In genomic region chr12:92123780-92124707, GRCh38 we compare ENCODE assay signal across 10 cellular contexts. TPM values are rescaled to one million over a fixed set of nuclear protein-coding genes. Genes with fewer than 3 reads are reported as not detected.
DNase-seq lines count a peak whose midpoint lies in the region; ATAC-seq and TF ChIP-seq lines count a peak whose summit lies in the region.
"Had no signal": no experiment of that assay in that cellular context is flagged by ENCODE, and none has a peak within 500 bp of the region (broad histone marks: within the 10 kb centered on the region; RNA-seq: fewer than 3 reads in every experiment).

No MANE protein-coding gene starts in this region.

- H3K27me3 Mint-ChIP-seq in WTC11 (ENCODE audit: low read depth) (no peaks in the 10 kb centered on the region), nephron progenitor cell (ENCODE audit: low read depth, poor library complexity) (peaks cover 2% of the 10 kb centered on the region)
- H3K27me3 Mint-ChIP-seq in naive thymus-derived CD8-positive, alpha-beta T cell = no peaks in the 10 kb centered on the region

- peaks cover 33% of the 10 kb centered on the region for H3K4me1 Mint-ChIP-seq in WTC11
- H3K4me1 Mint-ChIP-seq in naive thymus-derived CD8-positive, alpha-beta T cell = peaks cover 21 to 69% (median 62%) of the 10 kb centered on the region in 4 donors
- no peaks in the 10 kb centered on the region for H3K4me1 Mint-ChIP-seq in nephron progenitor cell

- POLR2A ChIA-PET in WTC11 (lab: Charles Lee) = no interaction called here
- POLR2A ChIA-PET in naive thymus-derived CD8-positive, alpha-beta T cell (lab: Charles Lee) = interaction anchor here (0.5 to 5.6 kb wide), 8 partner anchors 9 to 136 kb away, joined by 3 to 38 read pairs (median 4); partner anchors contain the start of gene BTG1

- H3K9me3 Mint-ChIP-seq in WTC11 (peaks cover 20% of the 10 kb centered on the region), nephron progenitor cell (peaks cover 37% of the 10 kb centered on the region)
- peaks cover 4 to 37% (median 16%) of the 10 kb centered on the region in 9 donors for H3K9me3 Mint-ChIP-seq in naive thymus-derived CD8-positive, alpha-beta T cell

- DNase-seq in GF-D8 (lab: John Stamatoyannopoulos, UW) (peak; percentile 82), WTC11 (ENCODE audit: low spot score) (no peak), cerebellar nuclear complex (lab: John Stamatoyannopoulos, UW) (no peak), nephron progenitor cell (no peak), 8988T (no peak)
- no peak for DNase-seq in naive thymus-derived CD8-positive, alpha-beta T cell
- DNase-seq in stimulated activated CD4-positive, alpha-beta T cell treated with anti-CD3 and anti-CD28 coated beads, Interleukin-2, amount 100 ng/mL, for 24 hours = no peak
- DNase-seq: EL; stimulated activated CD8-positive, alpha-beta memory T cell treated with anti-CD3 and anti-CD28 coated beads, Interleukin-4, amount 100 ng/mL, for 48 hours had no signal

- TF ChIP-seq CTCF in WTC11 (IDR thresholded peaks at IDR 0.05) = no peak
- TF ChIP-seq CTCF in nephron progenitor cell (IDR thresholded peaks at IDR 0.05) = no peak

- H3K36me3 Mint-ChIP-seq in WTC11 (peaks cover 43% of the 10 kb centered on the region), nephron progenitor cell (ENCODE audit: low read depth) (peaks cover 81% of the 10 kb centered on the region)
- peaks cover 18 to 52% (median 26%) of the 10 kb centered on the region in 3 donors for H3K36me3 Mint-ChIP-seq in naive thymus-derived CD8-positive, alpha-beta T cell

- H3K27ac Mint-ChIP-seq in WTC11 = no peak overlapping the region
- H3K27ac Mint-ChIP-seq in naive thymus-derived CD8-positive, alpha-beta T cell = peak overlapping the region in 9 of 10 donors; percentile 10 to 91 (median 66)
- H3K27ac Mint-ChIP-seq in nephron progenitor cell = no peak overlapping the region

- ATAC-seq in HG02759 (IDR thresholded peaks at IDR 0.05; ENCODE audit: unreplicated experiment) (peak; percentile 36), WTC11 (no peak)
- peak in 1 of 2 donors; percentile 18 for ATAC-seq in naive thymus-derived CD8-positive, alpha-beta T cell

- H3K4me3 Mint-ChIP-seq in WTC11 = no peak overlapping the region
- peak overlapping the region in 9 of 10 donors; percentile 22 to 79 (median 40) for H3K4me3 Mint-ChIP-seq in naive thymus-derived CD8-positive, alpha-beta T cell
- no peak overlapping the region for H3K4me3 Mint-ChIP-seq in nephron progenitor cell

- CTCF ChIA-PET in WTC11 (lab: Charles Lee) = no interaction called here

TF ChIP-seq in WTC11, 78 proteins besides CTCF, POLR2A, EP300 and RAD21:
- TF ChIP-seq HMGA2 (CRISPR knock-in tag; IDR thresholded peaks at IDR 0.05) (no peak), GABPB1 (CRISPR knock-in tag; IDR thresholded peaks at IDR 0.05) (peak; percentile 83)

RNA-seq across cellular contexts. Expression of gene BTG1, which starts 21.6 kb away (rescaled TPM):
- total RNA-seq in WTC11 (2021) = 26.7 to 32.0 TPM (median 31.2 TPM) in 3 replicates
- total RNA-seq in naive thymus-derived CD8-positive, alpha-beta T cell = 100 to 1,000 TPM; 537 to 544 TPM
- 100 to 1,000 TPM; 705 to 889 (median 719) TPM for polyA plus RNA-seq in naive thymus-derived CD8-positive, alpha-beta T cell

Comparison
In these comparisons a context has a peak if more than half of its experiments do, and no peak if none do; other contexts are left out.
1. H3K27ac Mint-ChIP-seq: peak in naive thymus-derived CD8-positive, alpha-beta T cell (9 of 10); none in WTC11 (single experiment) and nephron progenitor cell (single experiment).
2. H3K4me3 Mint-ChIP-seq: peak in naive thymus-derived CD8-positive, alpha-beta T cell (9 of 10); none in WTC11 (single experiment) and nephron progenitor cell (single experiment).
3. RNA of gene BTG1, which starts 21.6 kb away (total RNA-seq): 537 to 544 TPM in naive thymus-derived CD8-positive, alpha-beta T cell; 26.7 to 32.0 TPM in WTC11; every median in the first group is over 10 times any median in the second.